19 cellular contexts compared by ENCODE assay signal in the genomic region with DNA sequence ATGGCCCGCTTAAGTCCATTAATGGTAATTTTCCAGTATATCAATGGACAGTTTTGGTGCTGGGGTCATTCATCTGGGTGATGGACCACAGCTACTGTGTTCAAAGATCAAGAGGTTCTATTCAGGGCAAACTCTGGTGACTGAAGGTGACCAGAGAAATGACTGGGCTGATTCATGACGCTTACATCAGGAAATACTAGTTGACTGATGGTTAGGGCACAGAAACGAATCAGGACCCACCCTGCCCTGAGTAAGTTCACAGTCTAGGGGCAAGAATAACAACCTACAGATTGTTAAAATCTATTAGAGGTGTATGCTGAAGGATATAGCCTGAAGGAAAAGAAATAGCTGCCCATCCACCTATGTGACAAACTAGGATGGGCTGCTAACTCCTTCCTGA.
"Had no signal": no experiment of that assay in that cellular context is flagged by ENCODE, and none has a peak within 500 bp of the region (broad histone marks: within the 10 kb centered on the region; RNA-seq: fewer than 3 reads in every experiment).

No MANE protein-coding gene starts in this region.

- DNase-seq: activated CD4-positive, alpha-beta T cell treated with anti-CD3 and anti-CD28 coated beads for 1 hour; activated naive CD4-positive, alpha-beta T cell treated with Interleukin-2 at 50 U/mL for 16 hours; activated naive CD8-positive, alpha-beta T cell treated with anti-CD3 and anti-CD28 coated beads for 36 hours; head of caudate nucleus; islet precursor cell; left cardiac atrium; pancreas; psoas muscle; stimulated activated CD4-positive, alpha-beta T cell treated with anti-CD3 and anti-CD28 coated beads, Interleukin-4, amount 100 ng/mL, for 4 hours; stimulated activated naive CD8-positive, alpha-beta T cell treated with anti-CD3 and anti-CD28 coated beads, Interleukin-15, amount 100 ng/mL, for 72 hours; tibial artery had no signal

- H3K4me1 ChIP-seq: psoas muscle had no signal

- H3K27ac Mint-ChIP-seq: activated naive CD8-positive, alpha-beta T cell treated with anti-CD3 and anti-CD28 coated beads for 36 hours; stimulated activated naive CD8-positive, alpha-beta T cell treated with anti-CD3 and anti-CD28 coated beads, Interleukin-15, amount 100 ng/mL, for 72 hours had no signal

- H3K4me1 Mint-ChIP-seq: central memory CD8-positive, alpha-beta T cell; nephron had no signal

- H3K27me3 ChIP-seq: gastroesophageal sphincter, pancreas, right atrium auricular region, SJSA1, tibial artery had no signal

- H3K4me3 ChIP-seq: gastroesophageal sphincter, pancreas, psoas muscle, right atrium auricular region, SJSA1, tibial artery had no signal

- H3K36me3 ChIP-seq: pancreas, right atrium auricular region had no signal

- H3K9me3 Mint-ChIP-seq: central memory CD8-positive, alpha-beta T cell; nephron; stimulated activated naive CD8-positive, alpha-beta T cell treated with anti-CD3 and anti-CD28 coated beads, Interleukin-15, amount 100 ng/mL, for 72 hours had no signal

- H3K4me3 Mint-ChIP-seq: activated naive CD8-positive, alpha-beta T cell treated with anti-CD3 and anti-CD28 coated beads for 36 hours; central memory CD8-positive, alpha-beta T cell; nephron; stimulated activated naive CD8-positive, alpha-beta T cell treated with anti-CD3 and anti-CD28 coated beads, Interleukin-15, amount 100 ng/mL, for 72 hours had no signal

- H3K9me3 ChIP-seq: gastroesophageal sphincter, pancreas, psoas muscle, right atrium auricular region, SJSA1, tibial artery had no signal

- FAIRE-seq: astrocyte, colon, pancreas had no signal

- H3K27ac ChIP-seq: epithelial cell of prostate, gastroesophageal sphincter, pancreas, psoas muscle, right atrium auricular region, SJSA1, tibial artery had no signal

- H3K27me3 Mint-ChIP-seq: activated naive CD8-positive, alpha-beta T cell treated with anti-CD3 and anti-CD28 coated beads for 36 hours; central memory CD8-positive, alpha-beta T cell; stimulated activated naive CD8-positive, alpha-beta T cell treated with anti-CD3 and anti-CD28 coated beads, Interleukin-15, amount 100 ng/mL, for 72 hours had no signal
